ENCODE assay signal across 8 cellular contexts in the genomic region with DNA sequence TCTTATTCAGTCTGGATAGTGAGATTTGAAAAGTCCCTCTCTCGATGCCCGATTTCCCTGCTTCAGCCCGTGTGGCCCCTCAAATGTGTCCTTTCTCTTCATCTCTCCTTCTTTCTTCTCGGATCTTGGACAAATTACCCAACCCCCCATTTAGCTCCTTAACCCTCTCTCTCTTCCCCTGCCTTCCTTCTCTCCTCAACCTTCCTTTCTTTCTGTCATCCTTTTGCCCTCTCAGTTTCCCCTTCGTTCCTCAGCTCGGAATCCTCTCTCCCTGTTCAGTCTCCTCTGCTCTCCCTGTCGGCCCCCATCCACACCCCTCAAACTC. TPM values are rescaled to one million over a fixed set of nuclear protein-coding genes. Genes with fewer than 3 reads are reported as not detected.
DNase-seq lines count a peak whose midpoint lies in the region; ATAC-seq and TF ChIP-seq lines count a peak whose summit lies in the region.

No MANE protein-coding gene starts in this region.

- peaks cover 54 to 55% of the 10 kb centered on the region in 2 experiments for H3K4me1 ChIP-seq in neutrophil (ENCODE audit: control insufficient read depth in 1 of 2, insufficient read depth in 1 of 2, low read depth in 1 of 2, low read length in 1 of 2)

- POLR2A ChIA-PET in BJ (lab: Charles Lee): no interaction called here

- CTCF ChIA-PET in BJ (lab: Yijun Ruan, JAX): interaction anchor here (0.7 to 9.2 kb wide), 23 partner anchors 8 to 157 kb away, joined by 3 to 114 read pairs (median 5); partner anchors contain the start of genes CBX5 and COPZ1

- no peaks in the 10 kb centered on the region for H3K9me3 ChIP-seq in MG63
- no peaks in the 10 kb centered on the region for H3K9me3 ChIP-seq in neutrophil

- peak; percentile 22 for TF ChIP-seq POLR2A in erythroblast (IDR thresholded peaks at IDR 0.05; ENCODE audit: low read length)

- TF ChIP-seq CTCF in BJ (IDR thresholded peaks at IDR 0.05; ENCODE audit: insufficient read depth, low read depth, low read length) (no peak), neutrophil (IDR thresholded peaks at IDR 0.05) (no peak), osteocyte (IDR thresholded peaks at IDR 0.05) (no peak)

- H3K27me3 Mint-ChIP-seq in osteocyte (ENCODE audit: unreplicated experiment): no peaks in the 10 kb centered on the region

- no peak for ATAC-seq in GM21515 (IDR thresholded peaks at IDR 0.05; ENCODE audit: unreplicated experiment)

- H3K9me3 Mint-ChIP-seq in osteocyte (ENCODE audit: unreplicated experiment): no peaks in the 10 kb centered on the region

- H3K4me3 Mint-ChIP-seq in osteocyte (ENCODE audit: unreplicated experiment): no peak overlapping the region

- H3K27ac Mint-ChIP-seq in osteocyte (ENCODE audit: unreplicated experiment): no peak overlapping the region

- H3K4me3 ChIP-seq in BJ (ENCODE audit: low read depth, low read length) (peak overlapping the region; percentile 55), MG63 (peak overlapping the region; percentile 53), neutrophil (ENCODE audit: low read depth in 1 of 2, low read length in 1 of 2) (peak overlapping the region; percentile 75 to 83)

- H3K27ac ChIP-seq in neutrophil: peak overlapping the region; percentile 83

- H3K36me3 Mint-ChIP-seq in osteocyte (ENCODE audit: unreplicated experiment): no peaks in the 10 kb centered on the region

- no peaks in the 10 kb centered on the region for H3K36me3 ChIP-seq in BJ (ENCODE audit: control insufficient read depth, insufficient read depth, low read length)
- H3K36me3 ChIP-seq in MG63: no peaks in the 10 kb centered on the region
- H3K36me3 ChIP-seq in neutrophil: peaks cover 18% of the 10 kb centered on the region

- peaks cover 20% of the 10 kb centered on the region for H3K4me1 Mint-ChIP-seq in osteocyte (ENCODE audit: unreplicated experiment)

- H3K27me3 ChIP-seq in BJ (ENCODE audit: control insufficient read depth, insufficient read depth, low read length): no peaks in the 10 kb centered on the region
- H3K27me3 ChIP-seq in MG63: no peaks in the 10 kb centered on the region
- peaks cover 17% of the 10 kb centered on the region for H3K27me3 ChIP-seq in neutrophil

- DNase-seq in BJ (ENCODE audit: low read depth): no peak
- no peak for DNase-seq in MG63
- no peak for DNase-seq in erythroblast (lab: John Stamatoyannopoulos, UW)
- DNase-seq in ecto neural progenitor cell (ENCODE audit: low spot score): no peak
- no peak for DNase-seq in NCI-H526 treated with DMSO at 0.1 percent for 48 hours (lab: John Stamatoyannopoulos, UW)
- DNase-seq in osteocyte (ENCODE audit: extremely low spot score, unreplicated experiment): no peak

RNA-seq across cellular contexts. Expression of gene GPR84, which starts 5.7 kb away (rescaled TPM):
- not detected in 2 replicates for polyA plus RNA-seq in BJ (2011; rRNA removed)
- not detected in 2 replicates for polyA minus RNA-seq in BJ (2011; rRNA and poly(A)+ RNA removed)
- total RNA-seq in MG63 (2014; rRNA removed; shearing (Covaris generic); ENCODE audit: low replicate concordance): not detected in 2 replicates
- not detected in 2 replicates for total RNA-seq in osteocyte

RNA-seq across cellular contexts. Expression of gene ZNF385A, which starts 26.0 kb away (rescaled TPM):
- polyA plus RNA-seq in BJ (2011; rRNA removed): 0.92 and 0.96 TPM in 2 replicates
- 1.1 and 1.2 TPM in 2 replicates for polyA minus RNA-seq in BJ (2011; rRNA and poly(A)+ RNA removed)
- total RNA-seq in MG63 (2014; rRNA removed; shearing (Covaris generic); ENCODE audit: low replicate concordance): 0.89 TPM in 1 of 2 replicates, not detected in the other
- 12.3 and 12.7 TPM in 2 replicates for total RNA-seq in osteocyte

RNA-seq across cellular contexts. Expression of gene COPZ1, which starts 33.7 kb away (rescaled TPM):
- 203 and 341 TPM in 2 replicates for polyA plus RNA-seq in BJ (2011; rRNA removed)
- 57.3 and 82.8 TPM in 2 replicates for polyA minus RNA-seq in BJ (2011; rRNA and poly(A)+ RNA removed)
- 243 and 381 TPM in 2 replicates for total RNA-seq in MG63 (2014; rRNA removed; shearing (Covaris generic); ENCODE audit: low replicate concordance)
- 126 and 136 TPM in 2 replicates for total RNA-seq in osteocyte

RNA-seq across cellular contexts. Expression of gene NFE2, which starts 57.8 kb away (rescaled TPM):
- polyA plus RNA-seq in BJ (2011; rRNA removed): 0.89 and 1.0 TPM in 2 replicates
- 0.51 and 1.00 TPM in 2 replicates for polyA minus RNA-seq in BJ (2011; rRNA and poly(A)+ RNA removed)
- 0.13 TPM in 1 of 2 replicates, not detected in the other for total RNA-seq in MG63 (2014; rRNA removed; shearing (Covaris generic); ENCODE audit: low replicate concordance)
- total RNA-seq in osteocyte: 0.30 TPM in 1 of 2 replicates, not detected in the other
